Comparison of ENCODE assay signal across 31 cellular contexts in genomic region chr17:28515518-28515917, GRCh38. TPM values are rescaled to one million over a fixed set of nuclear protein-coding genes. Genes with fewer than 3 reads are reported as not detected.
"Had no signal": no experiment of that assay in that cellular context is flagged by ENCODE, and none has a peak within 500 bp of the region (broad histone marks: within the 10 kb centered on the region; RNA-seq: fewer than 3 reads in every experiment).

No MANE protein-coding gene starts in this region.

- H3K4me1 Mint-ChIP-seq: stimulated activated effector memory CD8-positive, alpha-beta T cell treated with anti-CD3 and anti-CD28 coated beads, Interleukin-12 subunit alpha, Interleukin-12 subunit beta, amount 100 ng/mL, for 72 hours; stimulated activated naive CD8-positive, alpha-beta T cell treated with anti-CD3 and anti-CD28 coated beads, Interleukin-15, amount 100 ng/mL, for 72 hours had no signal

- DNase-seq: stimulated activated CD4-positive, alpha-beta T cell treated with anti-CD3 and anti-CD28 coated beads, Interleukin-2, amount 100 ng/mL, for 48 hours; stimulated activated CD4-positive, alpha-beta T cell treated with anti-CD3 and anti-CD28 coated beads, Interleukin-4, amount 100 ng/mL, for 1 hour; stimulated activated CD4-positive, alpha-beta T cell treated with anti-CD3 and anti-CD28 coated beads, Interleukin-4, amount 100 ng/mL, for 24 hours; stimulated activated CD4-positive, alpha-beta T cell treated with anti-CD3 and anti-CD28 coated beads, Interleukin-4, amount 100 ng/mL, for 4 hours; stimulated activated CD8-positive, alpha-beta memory T cell treated with anti-CD3 and anti-CD28 coated beads, Interleukin-4, amount 100 ng/mL, for 48 hours; stimulated activated naive B cell treated with anti-CD40 and anti-IgM and Interleukin-4, amounts not matched to agents 10 μg/mL and 1 μg/mL and 100 μg/mL, for 72 hours; stimulated activated naive CD4-positive, alpha-beta T cell; stimulated activated naive CD4-positive, alpha-beta T cell treated with Interleukin-2 at 50 U/mL for 16 hours; stimulated activated naive CD8-positive, alpha-beta T cell treated with anti-CD3 and anti-CD28 coated beads, Interleukin-15, amount 100 ng/mL, for 72 hours; stimulated activated naive CD8-positive, alpha-beta T cell treated with anti-CD3 and anti-CD28 coated beads, Interleukin-15, Interleukin-2, amounts not matched to agents 100 U/mL and 50 U/mL, for 24 hours; stomach; substantia nigra; testis; thyroid gland; tibial artery; transverse colon; trophoblast cell; upper lobe of left lung; upper lobe of right lung; uterus had no signal

- H3K36me3 Mint-ChIP-seq: stimulated activated effector memory CD8-positive, alpha-beta T cell treated with anti-CD3 and anti-CD28 coated beads, Interleukin-12 subunit alpha, Interleukin-12 subunit beta, amount 100 ng/mL, for 72 hours; stimulated activated memory B cell treated with anti-CD40 and anti-IgM and Interleukin-4, amounts not matched to agents 10 μg/mL and 1 μg/mL and 100 μg/mL, for 72 hours; stimulated activated naive B cell treated with anti-CD40 and anti-IgM and Interleukin-4, amounts not matched to agents 10 μg/mL and 1 μg/mL and 100 μg/mL, for 72 hours; type B pancreatic cell had no signal

- H3K27ac ChIP-seq: stomach, suprapubic skin, testis, thoracic aorta, thyroid gland, tibial artery, tibial nerve, upper lobe of left lung, upper lobe of right lung, uterus had no signal

- H3K36me3 ChIP-seq: stomach, suprapubic skin, thoracic aorta, thyroid gland, tibial artery, tibial nerve, transverse colon, upper lobe of left lung, upper lobe of right lung, uterus, vagina had no signal

- H3K9me3 Mint-ChIP-seq: stimulated activated effector memory CD8-positive, alpha-beta T cell treated with anti-CD3 and anti-CD28 coated beads, Interleukin-12 subunit alpha, Interleukin-12 subunit beta, amount 100 ng/mL, for 72 hours; stimulated activated memory B cell treated with anti-CD40 and anti-IgM and Interleukin-4, amounts not matched to agents 10 μg/mL and 1 μg/mL and 100 μg/mL, for 72 hours; stimulated activated naive B cell treated with anti-CD40 and anti-IgM and Interleukin-4, amounts not matched to agents 10 μg/mL and 1 μg/mL and 100 μg/mL, for 72 hours; stimulated activated naive CD8-positive, alpha-beta T cell treated with anti-CD3 and anti-CD28 coated beads, Interleukin-15, Interleukin-2, amounts not matched to agents 100 ng/mL and 50 ng/mL, for 24 hours; type B pancreatic cell had no signal

- H3K4me1 ChIP-seq: testis, tibial artery, tibial nerve, upper lobe of left lung, upper lobe of right lung, uterus had no signal

- H3K4me3 ChIP-seq: stomach, suprapubic skin, testis, thoracic aorta, thyroid gland, tibial artery, tibial nerve, transverse colon, upper lobe of left lung, upper lobe of right lung, uterus, vagina had no signal

- H3K27ac Mint-ChIP-seq: stimulated activated effector memory CD8-positive, alpha-beta T cell treated with anti-CD3 and anti-CD28 coated beads, Interleukin-12 subunit alpha, Interleukin-12 subunit beta, amount 100 ng/mL, for 72 hours; stimulated activated memory B cell treated with anti-CD40 and anti-IgM and Interleukin-4, amounts not matched to agents 10 μg/mL and 1 μg/mL and 100 μg/mL, for 72 hours; stimulated activated naive B cell treated with anti-CD40 and anti-IgM and Interleukin-4, amounts not matched to agents 10 μg/mL and 1 μg/mL and 100 μg/mL, for 72 hours; stimulated activated naive CD8-positive, alpha-beta T cell treated with anti-CD3 and anti-CD28 coated beads, Interleukin-15, amount 100 ng/mL, for 72 hours; stimulated activated naive CD8-positive, alpha-beta T cell treated with anti-CD3 and anti-CD28 coated beads, Interleukin-15, Interleukin-2, amounts not matched to agents 100 ng/mL and 50 ng/mL, for 24 hours; type B pancreatic cell had no signal

- H3K9me3 ChIP-seq: stomach, suprapubic skin, testis, thoracic aorta, thyroid gland, tibial artery, tibial nerve, transverse colon, upper lobe of left lung, upper lobe of right lung, uterus, vagina had no signal

- ATAC-seq: stimulated activated effector memory CD8-positive, alpha-beta T cell treated with anti-CD3 and anti-CD28 coated beads, Interleukin-12 subunit alpha, Interleukin-12 subunit beta, amount 100 ng/mL, for 72 hours; stimulated activated memory B cell treated with anti-CD40 and anti-IgM and Interleukin-4, amounts not matched to agents 10 μg/mL and 1 μg/mL and 100 μg/mL, for 72 hours; stimulated activated naive B cell treated with anti-CD40 and anti-IgM and Interleukin-4, amounts not matched to agents 10 μg/mL and 1 μg/mL and 100 μg/mL, for 72 hours; stimulated activated naive CD8-positive, alpha-beta T cell treated with anti-CD3 and anti-CD28 coated beads, Interleukin-15, amount 100 ng/mL, for 72 hours; stimulated activated naive CD8-positive, alpha-beta T cell treated with anti-CD3 and anti-CD28 coated beads, Interleukin-15, Interleukin-2, amounts not matched to agents 100 U/mL and 50 U/mL, for 24 hours; upper lobe of right lung had no signal

- H3K4me3 Mint-ChIP-seq: stimulated activated effector memory CD8-positive, alpha-beta T cell treated with anti-CD3 and anti-CD28 coated beads, Interleukin-12 subunit alpha, Interleukin-12 subunit beta, amount 100 ng/mL, for 72 hours; stimulated activated memory B cell treated with anti-CD40 and anti-IgM and Interleukin-4, amounts not matched to agents 10 μg/mL and 1 μg/mL and 100 μg/mL, for 72 hours; stimulated activated naive B cell treated with anti-CD40 and anti-IgM and Interleukin-4, amounts not matched to agents 10 μg/mL and 1 μg/mL and 100 μg/mL, for 72 hours; stimulated activated naive CD8-positive, alpha-beta T cell treated with anti-CD3 and anti-CD28 coated beads, Interleukin-15, amount 100 ng/mL, for 72 hours; stimulated activated naive CD8-positive, alpha-beta T cell treated with anti-CD3 and anti-CD28 coated beads, Interleukin-15, Interleukin-2, amounts not matched to agents 100 ng/mL and 50 ng/mL, for 24 hours; type B pancreatic cell had no signal

- H3K27me3 Mint-ChIP-seq: stimulated activated naive CD8-positive, alpha-beta T cell treated with anti-CD3 and anti-CD28 coated beads, Interleukin-15, Interleukin-2, amounts not matched to agents 100 ng/mL and 50 ng/mL, for 24 hours had no signal

RNA-seq across cellular contexts. Expression of gene FOXN1, which starts 9.4 kb away (rescaled TPM):
- total RNA-seq: subcutaneous adipose tissue, temporal lobe, thoracic aorta, tibial nerve, uterus had no signal

RNA-seq across cellular contexts. Expression of gene SLC13A2, which starts 42.1 kb away (rescaled TPM):
- total RNA-seq: subcutaneous adipose tissue, temporal lobe, thoracic aorta, thyroid gland, tibial nerve, urinary bladder, uterus, vagina had no signal
